In the genomic region with DNA sequence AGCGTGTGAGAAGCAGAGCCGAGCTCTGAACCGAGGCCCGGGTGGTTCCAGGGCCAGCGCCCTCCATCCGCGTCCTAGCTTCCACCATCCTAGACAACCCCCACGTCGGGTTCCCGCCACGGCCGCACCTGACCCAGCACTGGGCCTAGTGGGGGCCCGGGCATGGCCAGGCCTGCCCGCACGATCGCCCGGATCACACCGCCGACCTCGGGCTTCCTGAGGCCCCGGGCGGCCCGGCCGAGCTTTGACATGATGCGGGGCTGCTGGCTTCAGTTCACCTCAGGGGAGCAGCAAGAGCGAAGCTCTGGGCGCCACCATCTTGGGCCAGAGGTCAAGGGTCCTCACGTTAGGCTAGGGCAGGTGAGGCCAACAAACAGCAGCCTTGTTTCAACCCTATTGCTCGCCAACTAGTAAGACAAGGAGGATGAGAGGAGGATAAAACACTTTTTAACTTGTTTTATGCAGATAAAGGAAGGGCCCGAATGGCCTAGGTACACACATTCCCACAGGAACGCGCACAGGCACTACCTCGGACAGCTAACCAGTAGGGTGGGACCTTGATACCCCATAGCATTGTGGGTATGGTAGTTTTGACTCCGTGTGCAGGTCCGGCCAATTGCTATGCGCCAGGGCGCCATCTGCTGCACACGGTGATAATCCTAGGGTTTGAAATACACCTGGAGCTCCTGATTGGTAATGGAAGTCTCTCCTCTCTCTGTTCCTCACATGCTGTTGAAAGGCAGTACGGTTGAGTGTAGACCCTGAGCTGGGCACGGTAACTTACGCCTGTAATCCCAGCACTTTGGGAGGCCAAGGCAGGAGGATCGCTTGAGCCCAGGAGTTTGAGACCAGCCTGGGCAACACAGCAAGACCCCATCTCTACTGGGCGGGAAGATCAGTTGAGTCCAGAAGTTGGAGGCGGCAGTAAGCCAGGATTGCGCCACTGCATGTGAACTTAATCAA, we compare ENCODE assay signal across 8 cellular contexts. TPM values are rescaled to one million over a fixed set of nuclear protein-coding genes. Genes with fewer than 3 reads are reported as not detected.
A peak's percentile ranks its signal among the peaks of the same experiment; 100 is the strongest.
DNase-seq lines count a peak whose midpoint lies in the region; FAIRE-seq and TF ChIP-seq lines count a peak whose summit lies in the region.

TSS of gene MRPL11 (minus strand) at position 345 of the 963 bp plus-strand sequence. CDS start at position 251, 94 bp downstream.

- H3K79me2 ChIP-seq in Loucy (ENCODE audit: insufficient read depth, low read length) = peaks cover 17% of the 10 kb centered on the region; the same call in 1 of the 2 replicates

- TF ChIP-seq CTCF in Loucy (conservative IDR thresholded peaks at IDR 0.05; ENCODE audit: low read length) = peak; percentile 77
- peak; percentile 46 for TF ChIP-seq CTCF in fibroblast of villous mesenchyme (IDR thresholded peaks at IDR 0.05; ENCODE audit: insufficient read depth, low read depth, low read length)
- peak; percentile 65 for TF ChIP-seq CTCF in neural crest cell (conservative IDR thresholded peaks at IDR 0.05)

- H3K9me3 Mint-ChIP-seq in neural crest cell = peaks cover 3% of the 10 kb centered on the region

- H3K27me3 ChIP-seq in Loucy (ENCODE audit: insufficient read depth, low read length, poor library complexity, severe bottlenecking) = no peaks in the 10 kb centered on the region

- H3K36me3 ChIP-seq in ES-I3 (ENCODE audit: insufficient read depth, low read length) (peaks cover 10% of the 10 kb centered on the region; the same call in 1 of the 2 replicates), Loucy (ENCODE audit: insufficient read depth, low read length) (no peaks in the 10 kb centered on the region)

- no peaks in the 10 kb centered on the region for H3K36me3 Mint-ChIP-seq in neural crest cell (ENCODE audit: low read depth)

- H3K4me3 ChIP-seq in Loucy (ENCODE audit: low read length, poor library complexity, severe bottlenecking) (peak within 1 kb of the TSS; percentile 94), fibroblast of villous mesenchyme (ENCODE audit: low read depth, low read length) (peak within 1 kb of the TSS; percentile 92)

- H3K9ac ChIP-seq in ES-I3 (ENCODE audit: low read depth, low read length) (peak within 1 kb of the TSS; percentile 84), Loucy (ENCODE audit: low read depth, low read length, poor library complexity, severe bottlenecking) (peak within 1 kb of the TSS; percentile 87)

- H3K4me3 Mint-ChIP-seq in neural crest cell = peak within 1 kb of the TSS; percentile 98

- FAIRE-seq in H54 (lab: Jason Lieb, UNC) = peak; percentile 62

- H3K9me2 ChIP-seq in Loucy (replicated peaks; ENCODE audit: low read depth, low read length) = no peaks in the 10 kb centered on the region

- no peaks in the 10 kb centered on the region for H3F3A ChIP-seq in Loucy (ENCODE audit: low read depth)

- peaks cover 18% of the 10 kb centered on the region for H3K4me1 Mint-ChIP-seq in neural crest cell

- H3K27me3 Mint-ChIP-seq in neural crest cell (ENCODE audit: low read depth) = peaks cover 21% of the 10 kb centered on the region

- peak within 1 kb of the TSS; percentile 99 for H2AFZ ChIP-seq in Loucy (ENCODE audit: low read length)

- H3K9me3 ChIP-seq in ES-I3 (ENCODE audit: control insufficient read depth, insufficient read depth, low read length) (peaks cover 7% of the 10 kb centered on the region), Loucy (ENCODE audit: insufficient read depth, low read depth, low read length) (no peaks in the 10 kb centered on the region; the same call in 1 of the 2 replicates)

- no peaks in the 10 kb centered on the region for H4K20me1 ChIP-seq in Loucy (ENCODE audit: insufficient read depth, low read length, poor library complexity, severe bottlenecking)

- DNase-seq in H54 (ENCODE audit: insufficient read length, low spot score) = peak; percentile 96
- peak; percentile 98 for DNase-seq in SHP77 (lab: John Stamatoyannopoulos, UW)
- DNase-seq in activated effector memory CD4-positive, alpha-beta T cell treated with anti-CD3 and anti-CD28 coated beads, Interleukin-2, amount 50 U/mL, for 16 hours = peak; percentile 95
- DNase-seq in fibroblast of villous mesenchyme (ENCODE audit: low read depth) = peak; percentile 92
- peak; percentile 87 for DNase-seq in neural crest cell (ENCODE audit: low read depth, low spot score)
- peak; percentile 89 for DNase-seq in stromal cell of bone marrow (ENCODE audit: low read depth)

- no peaks in the 10 kb centered on the region for H3K4me1 ChIP-seq in ES-I3 (ENCODE audit: insufficient read depth, low read length)
- peaks cover 10% of the 10 kb centered on the region for H3K4me1 ChIP-seq in Loucy (ENCODE audit: insufficient read depth, low read length, poor library complexity, severe bottlenecking)

- H3K27ac Mint-ChIP-seq in neural crest cell (ENCODE audit: unreplicated experiment) = peak within 1 kb of the TSS; percentile 100

- TF ChIP-seq POLR2A in H54 (IDR thresholded peaks at IDR 0.05; ENCODE audit: low read depth, low read length) = 0 out of 2 replicates have a peak, but pooled peaks have one; percentile 36

- peak within 1 kb of the TSS; percentile 95 for H3K4me2 ChIP-seq in Loucy (ENCODE audit: low read depth, low read length, poor library complexity, severe bottlenecking)

RNA-seq across cellular contexts. Expression of gene MRPL11, which starts in this region (rescaled TPM):
- total RNA-seq in fibroblast of villous mesenchyme (38.0 and 46.7 TPM in 2 replicates), neural crest cell (91.4 and 92.7 TPM in 2 replicates)

Comparison
In these comparisons a context has a peak if more than half of its experiments do, and no peak if none do; other contexts are left out.
1. Peak in every context shown above with its lines: DNase-seq and H3K4me3 ChIP-seq.